ENCODE assay signal across 8 cellular contexts in the genomic region with DNA sequence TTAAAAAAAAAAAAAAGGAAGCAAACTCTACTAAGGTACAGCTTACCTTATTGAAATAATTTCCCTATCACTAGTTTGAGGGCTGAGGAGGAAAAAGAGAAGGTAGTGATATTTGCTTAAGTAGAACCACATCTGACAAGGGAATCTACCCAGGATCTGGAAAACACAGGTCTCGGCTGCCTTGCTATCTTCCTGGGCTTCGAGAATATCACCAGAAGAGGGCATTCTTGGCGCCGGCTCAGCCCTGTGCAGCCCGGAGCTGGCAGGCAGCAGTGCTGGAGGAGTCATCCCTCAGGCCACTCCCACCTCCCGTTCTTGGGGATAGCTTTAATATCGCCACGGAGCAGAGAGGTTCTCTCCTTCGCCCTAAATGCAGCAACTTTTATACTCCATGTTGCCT.
DNase-seq lines count a peak whose midpoint lies in the region; ATAC-seq and TF ChIP-seq lines count a peak whose summit lies in the region.

No MANE protein-coding gene starts in this region.

- peak; percentile 74 for ATAC-seq in CD4-positive, CD25-positive, alpha-beta regulatory T cell (ENCODE audit: low read depth in 2 of 2)
- peak; percentile 87 for ATAC-seq in activated CD4-positive, alpha-beta T cell treated with anti-CD3 and anti-CD28 coated beads for 36 hours
- ATAC-seq in central memory CD8-positive, alpha-beta T cell (replicated peaks; ENCODE audit: extremely low read depth, poor library complexity, severe bottlenecking): peak; percentile 76
- ATAC-seq in left lung (peak; percentile 96), HG03175 (IDR thresholded peaks at IDR 0.05; ENCODE audit: unreplicated experiment) (no peak)

- peak; percentile 52 to 81 (median 59) for DNase-seq in CD4-positive, CD25-positive, alpha-beta regulatory T cell
- DNase-seq in NCI-H1436 treated with DMSO at 0.1 percent for 48 hours (lab: John Stamatoyannopoulos, UW) (peak; percentile 56), left lung (peak; percentile 83 to 85)
- DNase-seq in activated CD4-positive, alpha-beta T cell treated with anti-CD3 and anti-CD28 coated beads for 36 hours: peak; percentile 93
- peak; percentile 30 for DNase-seq in central memory CD8-positive, alpha-beta T cell (ENCODE audit: low spot score in 2 of 2)
- peak; percentile 69 to 73 for DNase-seq in stimulated activated CD4-positive, alpha-beta T cell treated with anti-CD3 and anti-CD28 coated beads, Interleukin-2, amount 100 ng/mL, for 48 hours
- DNase-seq in NK-92 treated with Interleukin-12 subunit alpha and Interleukin-12 subunit beta, amount 100 ng/mL, for 24 hours (lab: John Stamatoyannopoulos, UW): no peak

- peaks cover 16% of the 10 kb centered on the region for H3K36me3 Mint-ChIP-seq in CD4-positive, CD25-positive, alpha-beta regulatory T cell
- peaks cover 36% of the 10 kb centered on the region for H3K36me3 Mint-ChIP-seq in activated CD4-positive, alpha-beta T cell treated with anti-CD3 and anti-CD28 coated beads for 36 hours (ENCODE audit: low read depth)
- peaks cover 11% of the 10 kb centered on the region for H3K36me3 Mint-ChIP-seq in central memory CD8-positive, alpha-beta T cell (ENCODE audit: insufficient read depth)

- H3K4me1 Mint-ChIP-seq in CD4-positive, CD25-positive, alpha-beta regulatory T cell: peaks cover 20 to 54% (median 36%) of the 10 kb centered on the region in 4 donors
- H3K4me1 Mint-ChIP-seq in activated CD4-positive, alpha-beta T cell treated with anti-CD3 and anti-CD28 coated beads for 36 hours: peaks cover 63% of the 10 kb centered on the region
- peaks cover 53% of the 10 kb centered on the region for H3K4me1 Mint-ChIP-seq in central memory CD8-positive, alpha-beta T cell

- POLR2A ChIA-PET in activated CD4-positive, alpha-beta T cell treated with anti-CD3 and anti-CD28 coated beads for 36 hours (lab: Charles Lee): interaction anchor here (0.5 to 2.1 kb wide), 5 partner anchors 15 to 1293 kb away, joined by 3 to 9 read pairs (median 3); partner anchors contain the start of gene BCL11B

- CTCF ChIA-PET in activated CD4-positive, alpha-beta T cell treated with anti-CD3 and anti-CD28 coated beads for 36 hours (lab: Charles Lee): interaction anchor here (0.6 to 3.4 kb wide), 23 partner anchors 9 to 1290 kb away, joined by 3 to 33 read pairs (median 4); no protein-coding TSS in a partner anchor

- peaks cover 39% of the 10 kb centered on the region for H3K4me1 ChIP-seq in CD4-positive, CD25-positive, alpha-beta regulatory T cell (ENCODE audit: control insufficient read depth, insufficient read depth, low read length, poor library complexity, severe bottlenecking)
- peaks cover 0 to 12% of the 10 kb centered on the region in 2 donors for H3K4me1 ChIP-seq in left lung

- no peaks in the 10 kb centered on the region for H3K36me3 ChIP-seq in CD4-positive, CD25-positive, alpha-beta regulatory T cell (ENCODE audit: control insufficient read depth, insufficient read depth, low read length)
- no peaks in the 10 kb centered on the region for H3K36me3 ChIP-seq in left lung

- no peaks in the 10 kb centered on the region for H3K27me3 ChIP-seq in CD4-positive, CD25-positive, alpha-beta regulatory T cell (ENCODE audit: control insufficient read depth, insufficient read depth, low read length)
- no peaks in the 10 kb centered on the region for H3K27me3 ChIP-seq in left lung

- peak overlapping the region; percentile 98 for H3K4me3 ChIP-seq in CD4-positive, CD25-positive, alpha-beta regulatory T cell (ENCODE audit: low read depth, low read length)
- H3K4me3 ChIP-seq in left lung: peak overlapping the region; percentile 21 to 38

- peak overlapping the region; percentile 92 to 96 (median 94) for H3K4me3 Mint-ChIP-seq in CD4-positive, CD25-positive, alpha-beta regulatory T cell
- H3K4me3 Mint-ChIP-seq in activated CD4-positive, alpha-beta T cell treated with anti-CD3 and anti-CD28 coated beads for 36 hours: peak overlapping the region; percentile 94
- peak overlapping the region; percentile 75 for H3K4me3 Mint-ChIP-seq in central memory CD8-positive, alpha-beta T cell

- intact Hi-C loops in activated CD4-positive, alpha-beta T cell treated with anti-CD3 and anti-CD28 coated beads for 36 hours (cut with DNase I, micrococcal nuclease): loop anchor here (1.0 to 10.0 kb wide), 19 partner anchors 14 to 1439 kb away; partner anchors contain the start of gene BCL11B (in 2 of the 2)
- intact Hi-C loops in left lung (cut with DNase I): no loop called here

- H3K27ac Mint-ChIP-seq in CD4-positive, CD25-positive, alpha-beta regulatory T cell: peak overlapping the region; percentile 91 to 98 (median 98)
- peak overlapping the region; percentile 95 for H3K27ac Mint-ChIP-seq in activated CD4-positive, alpha-beta T cell treated with anti-CD3 and anti-CD28 coated beads for 36 hours
- H3K27ac Mint-ChIP-seq in central memory CD8-positive, alpha-beta T cell (ENCODE audit: low read depth): peak overlapping the region; percentile 82

- no peaks in the 10 kb centered on the region for H3K9me3 Mint-ChIP-seq in CD4-positive, CD25-positive, alpha-beta regulatory T cell
- H3K9me3 Mint-ChIP-seq in activated CD4-positive, alpha-beta T cell treated with anti-CD3 and anti-CD28 coated beads for 36 hours (ENCODE audit: low read depth): no peaks in the 10 kb centered on the region
- no peaks in the 10 kb centered on the region for H3K9me3 Mint-ChIP-seq in central memory CD8-positive, alpha-beta T cell

- H3K27ac ChIP-seq in CD4-positive, CD25-positive, alpha-beta regulatory T cell (ENCODE audit: insufficient read depth, low read length, poor library complexity, severe bottlenecking): peak overlapping the region; percentile 82
- peak overlapping the region; percentile 71 to 75 for H3K27ac ChIP-seq in left lung

- H3K27me3 Mint-ChIP-seq in CD4-positive, CD25-positive, alpha-beta regulatory T cell: no peaks in the 10 kb centered on the region
- no peaks in the 10 kb centered on the region for H3K27me3 Mint-ChIP-seq in activated CD4-positive, alpha-beta T cell treated with anti-CD3 and anti-CD28 coated beads for 36 hours
- H3K27me3 Mint-ChIP-seq in central memory CD8-positive, alpha-beta T cell: no peaks in the 10 kb centered on the region

- H3K9me3 ChIP-seq in CD4-positive, CD25-positive, alpha-beta regulatory T cell (ENCODE audit: control insufficient read depth in 2 of 2, low read length in 2 of 2): no peaks in the 10 kb centered on the region
- no peaks in the 10 kb centered on the region for H3K9me3 ChIP-seq in left lung

- peak in 1 of 2 donors; percentile 31 for TF ChIP-seq CTCF in left lung (IDR thresholded peaks at IDR 0.05)

Comparison
In these comparisons a context has a peak if more than half of its experiments do, and no peak if none do; other contexts are left out.
1. intact Hi-C loops: an anchor here in activated CD4-positive, alpha-beta T cell treated with anti-CD3 and anti-CD28 coated beads for 36 hours (1.0 to 10.0 kb wide); none called in left lung.